ENCODE assay signal across 8 cellular contexts in the genomic region with DNA sequence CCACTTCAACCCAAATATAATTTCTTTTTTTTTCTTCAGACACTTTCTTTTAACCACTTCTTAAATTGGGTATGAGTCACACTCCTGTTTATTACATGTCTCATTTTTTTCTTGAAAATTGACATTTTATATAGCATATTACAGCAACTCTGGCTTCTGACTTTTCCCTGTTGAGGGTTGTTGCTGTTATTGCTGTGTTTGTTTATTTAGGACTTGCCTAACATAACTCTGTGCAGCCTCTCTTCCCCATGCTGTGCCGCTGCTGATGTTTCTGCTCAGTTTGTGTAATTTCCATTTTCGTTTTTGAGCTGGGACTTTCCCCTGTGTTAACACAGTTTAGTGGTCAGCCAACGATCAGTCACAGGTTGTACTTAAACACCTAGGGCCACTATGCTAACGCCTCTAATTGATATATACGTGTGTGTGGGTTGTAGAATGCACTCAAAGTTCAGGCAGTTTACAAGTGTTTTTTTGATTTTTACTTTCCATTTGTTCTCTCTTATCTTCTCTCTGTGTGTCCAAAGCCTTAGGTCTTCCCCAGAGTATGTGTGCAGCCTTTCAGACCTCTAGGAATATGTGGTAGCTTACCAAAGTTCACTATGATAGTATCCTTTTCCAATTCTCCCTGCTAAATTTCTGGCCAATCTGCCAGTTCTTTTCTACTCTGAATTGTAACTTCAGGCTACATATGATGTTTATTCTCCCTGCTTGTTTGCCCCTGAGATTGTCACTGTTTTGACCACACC.
DNase-seq lines count a peak whose midpoint lies in the region; ATAC-seq and TF ChIP-seq lines count a peak whose summit lies in the region.

No MANE protein-coding gene starts in this region.

- DNase-seq in ELR (ENCODE audit: low read depth), result peak; percentile 4
- DNase-seq in fibroblast of villous mesenchyme (ENCODE audit: low read depth), result peak; percentile 68
- DNase-seq in NCI-H146 treated with DMSO at 0.1 percent for 48 hours (lab: John Stamatoyannopoulos, UW; ENCODE audit: unreplicated experiment), result no peak
- DNase-seq in middle frontal gyrus (ENCODE audit: extremely low spot score, low spot score), result no peak
- no peak for DNase-seq in AG08396 (ENCODE audit: low spot score)
- DNase-seq in ecto neural progenitor cell (ENCODE audit: low spot score), result no peak

- ATAC-seq in GM19467 (IDR thresholded peaks at IDR 0.05; ENCODE audit: unreplicated experiment) (peak; percentile 100), HG03442 (IDR thresholded peaks at IDR 0.05; ENCODE audit: unreplicated experiment) (peak; percentile 100)

- no peak for TF ChIP-seq CTCF in fibroblast of villous mesenchyme (IDR thresholded peaks at IDR 0.05; ENCODE audit: insufficient read depth, low read depth, low read length)

- no peak overlapping the region for H3K4me3 ChIP-seq in fibroblast of villous mesenchyme (ENCODE audit: low read depth, low read length)

Comparison
In these comparisons a context has a peak if more than half of its experiments do, and no peak if none do; other contexts are left out.
1. DNase-seq: peak in ELR (single experiment) and fibroblast of villous mesenchyme (single experiment); none in NCI-H146 treated with DMSO at 0.1 percent for 48 hours (single experiment), middle frontal gyrus (single experiment), AG08396 (single experiment) and ecto neural progenitor cell (single experiment).